In genomic region chr9:70884276-70884675, GRCh38 we compare ENCODE assay signal across 17 cellular contexts.
DNase-seq lines count a peak whose midpoint lies in the region; TF ChIP-seq lines count a peak whose summit lies in the region.
"Had no signal": no experiment of that assay in that cellular context is flagged by ENCODE, and none has a peak within 500 bp of the region (broad histone marks: within the 10 kb centered on the region; RNA-seq: fewer than 3 reads in every experiment).

No MANE protein-coding gene starts in this region.

- peak; percentile 23 for DNase-seq in AG09319 (ENCODE audit: extremely low read depth, low read depth)
- DNase-seq in adipocyte (ENCODE audit: low read depth) = peak; percentile 45
- peak; percentile 88 for DNase-seq in fibroblast of gingiva (ENCODE audit: low read depth)
- peak; percentile 56 for DNase-seq in neural progenitor cell (ENCODE audit: low spot score)
- DNase-seq in stimulated activated CD8-positive, alpha-beta memory T cell treated with anti-CD3 and anti-CD28 coated beads, Interleukin-4, amount 100 ng/mL, for 48 hours = no peak
- DNase-seq in activated CD4-positive, alpha-beta T cell treated with anti-CD3 and anti-CD28 coated beads, Interleukin-2, amount 10 ng/mL, durations not matched to agents 7 days and 5 days = no peak
- DNase-seq in NCI-H1417 treated with DMSO at 0.1 percent for 48 hours (lab: John Stamatoyannopoulos, UW) = no peak
- no peak for DNase-seq in COLO668 (lab: John Stamatoyannopoulos, UW; ENCODE audit: unreplicated experiment)
- DNase-seq: 8988T; AML-193; CD4-positive, alpha-beta T cell; DMS153; DMS79; GDM1; GOT3; H9 had no signal

- H3K27me3 ChIP-seq in adipocyte (replicated peaks; ENCODE audit: control insufficient read depth, insufficient read depth, low read length) = no peaks in the 10 kb centered on the region
- no peaks in the 10 kb centered on the region for H3K27me3 ChIP-seq in neural progenitor cell

- no peak overlapping the region for H3K4me3 Mint-ChIP-seq in neural progenitor cell
- no peak overlapping the region for H3K4me3 Mint-ChIP-seq in activated CD4-positive, alpha-beta T cell treated with anti-CD3 and anti-CD28 coated beads, Interleukin-2, amount 10 ng/mL, durations not matched to agents 7 days and 5 days
- H3K4me3 Mint-ChIP-seq: CD4-positive, alpha-beta T cell; H9 had no signal

- no peaks in the 10 kb centered on the region for H3K27me3 Mint-ChIP-seq in neural progenitor cell (ENCODE audit: insufficient read depth, low read depth)
- H3K27me3 Mint-ChIP-seq in activated CD4-positive, alpha-beta T cell treated with anti-CD3 and anti-CD28 coated beads, Interleukin-2, amount 10 ng/mL, durations not matched to agents 7 days and 5 days = no peaks in the 10 kb centered on the region

- H3K79me2 ChIP-seq in neural progenitor cell (ENCODE audit: low read depth) = peaks cover 16% of the 10 kb centered on the region

- peak overlapping the region; percentile 34 for H3K4me2 ChIP-seq in neural progenitor cell

- no peaks in the 10 kb centered on the region for H3K9me3 Mint-ChIP-seq in neural progenitor cell
- H3K9me3 Mint-ChIP-seq in activated CD4-positive, alpha-beta T cell treated with anti-CD3 and anti-CD28 coated beads, Interleukin-2, amount 10 ng/mL, durations not matched to agents 7 days and 5 days = no peaks in the 10 kb centered on the region
- H3K9me3 Mint-ChIP-seq: CD4-positive, alpha-beta T cell; H9 had no signal

- H3K4me1 ChIP-seq in adipocyte (ENCODE audit: control insufficient read depth, insufficient read depth, low read length) (no peaks in the 10 kb centered on the region), neural progenitor cell (peaks cover 55% of the 10 kb centered on the region)

- peaks cover 52% of the 10 kb centered on the region for H3K4me1 Mint-ChIP-seq in neural progenitor cell
- no peaks in the 10 kb centered on the region for H3K4me1 Mint-ChIP-seq in activated CD4-positive, alpha-beta T cell treated with anti-CD3 and anti-CD28 coated beads, Interleukin-2, amount 10 ng/mL, durations not matched to agents 7 days and 5 days

- H3K4me3 ChIP-seq in adipocyte (ENCODE audit: low read length) (no peak overlapping the region), neural progenitor cell (no peak overlapping the region)

- POLR2A ChIA-PET in activated CD4-positive, alpha-beta T cell treated with anti-CD3 and anti-CD28 coated beads, Interleukin-2, amount 10 ng/mL, durations not matched to agents 7 days and 5 days (lab: Charles Lee) = no interaction called here

- no peak overlapping the region for H2AFZ ChIP-seq in neural progenitor cell (replicated peaks)

- peaks cover 25% of the 10 kb centered on the region for H3F3A ChIP-seq in neural progenitor cell (ENCODE audit: low read depth)

- peaks cover 9% of the 10 kb centered on the region for H3K36me3 Mint-ChIP-seq in neural progenitor cell
- H3K36me3 Mint-ChIP-seq in activated CD4-positive, alpha-beta T cell treated with anti-CD3 and anti-CD28 coated beads, Interleukin-2, amount 10 ng/mL, durations not matched to agents 7 days and 5 days (ENCODE audit: low read depth) = no peaks in the 10 kb centered on the region

- H3K36me3 ChIP-seq in adipocyte (ENCODE audit: control insufficient read depth, insufficient read depth, low read length, severe bottlenecking) = no peaks in the 10 kb centered on the region
- H3K36me3 ChIP-seq in neural progenitor cell = no peaks in the 10 kb centered on the region

- TF ChIP-seq CTCF in AG09319 (IDR thresholded peaks at IDR 0.05; ENCODE audit: low read depth, low read length) (no peak), neural progenitor cell (IDR thresholded peaks at IDR 0.05) (no peak)

- no peak overlapping the region for H3K27ac ChIP-seq in neural progenitor cell
- H3K27ac ChIP-seq: C4-2B had no signal

- H4K20me1 ChIP-seq in neural progenitor cell (ENCODE audit: low read depth) = no peaks in the 10 kb centered on the region

- H3K9ac ChIP-seq in adipocyte (ENCODE audit: low read length) (no peak overlapping the region), neural progenitor cell (no peak overlapping the region)

- CTCF ChIA-PET in activated CD4-positive, alpha-beta T cell treated with anti-CD3 and anti-CD28 coated beads, Interleukin-2, amount 10 ng/mL, durations not matched to agents 7 days and 5 days (lab: Charles Lee) = interaction anchor here (0.7 kb wide), 1 partner anchor 13 kb away, joined by 3 read pairs; no protein-coding TSS in a partner anchor

- H3K9me3 ChIP-seq in adipocyte (ENCODE audit: control insufficient read depth, low read length) (no peaks in the 10 kb centered on the region), neural progenitor cell (ENCODE audit: low read depth) (no peaks in the 10 kb centered on the region)

- no peak overlapping the region for H3K27ac Mint-ChIP-seq in neural progenitor cell
- no peak overlapping the region for H3K27ac Mint-ChIP-seq in activated CD4-positive, alpha-beta T cell treated with anti-CD3 and anti-CD28 coated beads, Interleukin-2, amount 10 ng/mL, durations not matched to agents 7 days and 5 days
- H3K27ac Mint-ChIP-seq: CD4-positive, alpha-beta T cell; H9 had no signal

Comparison
In these comparisons a context has a peak if more than half of its experiments do, and no peak if none do; other contexts are left out.
1. DNase-seq: peak in AG09319 (single experiment), adipocyte (single experiment), fibroblast of gingiva (single experiment) and neural progenitor cell (single experiment); none in stimulated activated CD8-positive, alpha-beta memory T cell treated with anti-CD3 and anti-CD28 coated beads, Interleukin-4, amount 100 ng/mL, for 48 hours (single experiment), activated CD4-positive, alpha-beta T cell treated with anti-CD3 and anti-CD28 coated beads, Interleukin-2, amount 10 ng/mL, durations not matched to agents 7 days and 5 days (single experiment), NCI-H1417 treated with DMSO at 0.1 percent for 48 hours (single experiment) and COLO668 (single experiment).